1 cellular context compared by ENCODE assay signal in the genomic region with DNA sequence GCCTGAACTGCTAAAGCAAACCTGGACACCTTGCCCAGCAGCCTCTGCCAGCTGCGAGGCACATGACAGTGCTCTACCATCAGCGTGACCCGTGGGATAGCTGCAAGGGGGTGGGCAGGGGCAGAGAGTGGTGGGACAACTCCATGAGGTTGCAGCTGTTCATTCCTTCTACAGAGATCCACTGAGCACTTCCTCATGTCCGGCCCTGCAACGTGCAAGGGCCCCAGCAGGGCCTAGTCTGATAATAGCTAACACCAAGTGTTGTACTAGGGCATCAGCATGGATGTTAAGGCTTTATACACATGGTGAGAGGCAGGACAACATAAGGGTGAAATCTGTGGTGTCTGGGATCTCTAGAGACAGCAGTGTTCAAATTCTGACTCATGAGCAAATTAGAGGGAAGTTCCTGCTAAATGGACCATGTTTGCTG.
TF ChIP-seq lines count a peak whose summit lies in the region.

No MANE protein-coding gene starts in this region.

TF ChIP-seq in H1, 55 proteins besides CTCF, POLR2A, EP300 and RAD21 (continued from another document):
- TF ChIP-seq, protein P1, sequence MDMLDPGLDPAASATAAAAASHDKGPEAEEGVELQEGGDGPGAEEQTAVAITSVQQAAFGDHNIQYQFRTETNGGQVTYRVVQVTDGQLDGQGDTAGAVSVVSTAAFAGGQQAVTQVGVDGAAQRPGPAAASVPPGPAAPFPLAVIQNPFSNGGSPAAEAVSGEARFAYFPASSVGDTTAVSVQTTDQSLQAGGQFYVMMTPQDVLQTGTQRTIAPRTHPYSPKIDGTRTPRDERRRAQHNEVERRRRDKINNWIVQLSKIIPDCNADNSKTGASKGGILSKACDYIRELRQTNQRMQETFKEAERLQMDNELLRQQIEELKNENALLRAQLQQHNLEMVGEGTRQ (IDR thresholded peaks at IDR 0.05; ENCODE audit: low read length): no peak
- TF ChIP-seq CTBP2 (IDR thresholded peaks at IDR 0.05; ENCODE audit: borderline replicate concordance, insufficient read depth, insufficient read length, low read length): no peak
- no peak for TF ChIP-seq JUND (IDR thresholded peaks at IDR 0.05; ENCODE audit: low read length)
- TF ChIP-seq POLR2AphosphoS5 (IDR thresholded peaks at IDR 0.05; ENCODE audit: low read depth, low read length): no peak
- no peak for TF ChIP-seq PHF8 (conservative IDR thresholded peaks at IDR 0.05; ENCODE audit: low read depth, low read length)
- TF ChIP-seq SIRT6 (IDR thresholded peaks at IDR 0.05; ENCODE audit: low read length): no peak
- TF ChIP-seq, protein P2, sequence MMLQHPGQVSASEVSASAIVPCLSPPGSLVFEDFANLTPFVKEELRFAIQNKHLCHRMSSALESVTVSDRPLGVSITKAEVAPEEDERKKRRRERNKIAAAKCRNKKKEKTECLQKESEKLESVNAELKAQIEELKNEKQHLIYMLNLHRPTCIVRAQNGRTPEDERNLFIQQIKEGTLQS (IDR thresholded peaks at IDR 0.05; ENCODE audit: insufficient read depth, low read depth, low read length): no peak
- no peak for TF ChIP-seq SP2 (IDR thresholded peaks at IDR 0.05; ENCODE audit: low read length)
